12 cellular contexts compared by ENCODE assay signal in genomic region chr4:13642576-13642975, GRCh38. TPM values are rescaled to one million over a fixed set of nuclear protein-coding genes. Genes with fewer than 3 reads are reported as not detected.
A peak's percentile ranks its signal among the peaks of the same experiment; 100 is the strongest.
DNase-seq lines count a peak whose midpoint lies in the region; ATAC-seq and TF ChIP-seq lines count a peak whose summit lies in the region.
"Had no signal": no experiment of that assay in that cellular context is flagged by ENCODE, and none has a peak within 500 bp of the region (broad histone marks: within the 10 kb centered on the region; RNA-seq: fewer than 3 reads in every experiment).

No MANE protein-coding gene starts in this region.

- no peak overlapping the region for H3K23ac ChIP-seq in mesenchymal stem cell (ENCODE audit: low read length in 2 of 2)

- H2AFZ ChIP-seq in mesenchymal stem cell (ENCODE audit: low read depth, low read length): no peak overlapping the region
- no peak overlapping the region for H2AFZ ChIP-seq in Karpas-422 (ENCODE audit: low read length)

- 36% methylated on average over 1 of the region's 2 CpGs for WGBS in mesenchymal stem cell
- WGBS in esophagus muscularis mucosa: 17% methylated on average over 2 of the region's 2 CpGs

- H2BK5ac ChIP-seq in mesenchymal stem cell (ENCODE audit: low read depth, low read length, poor library complexity, severe bottlenecking): no peak overlapping the region

- H3K79me2 ChIP-seq in Karpas-422 (ENCODE audit: low read length): no peaks in the 10 kb centered on the region

- TF ChIP-seq EP300 in esophagus muscularis mucosa (IDR thresholded peaks at IDR 0.05): no peak

- H3K18ac ChIP-seq in mesenchymal stem cell (ENCODE audit: low read depth in 1 of 2, low read length in 2 of 2): no peak overlapping the region

- H3K27ac ChIP-seq in mesenchymal stem cell (ENCODE audit: low read length, poor library complexity, severe bottlenecking) (no peak overlapping the region), esophagus muscularis mucosa (replicated peaks in 1 of 4) (peak overlapping the region in 1 of 4 donors; percentile 8), Karpas-422 (ENCODE audit: low read length) (no peak overlapping the region)
- H3K27ac ChIP-seq: BLaER1 had no signal

- no peak overlapping the region for H4K8ac ChIP-seq in mesenchymal stem cell (ENCODE audit: low read length)

- no peak overlapping the region for H2BK120ac ChIP-seq in mesenchymal stem cell (ENCODE audit: low read depth, low read length)

- H3K27me3 ChIP-seq in mesenchymal stem cell (ENCODE audit: control insufficient read depth in 1 of 2, insufficient read depth in 1 of 2, low read length in 2 of 2): no peaks in the 10 kb centered on the region
- H3K27me3 ChIP-seq in esophagus muscularis mucosa: no peaks in the 10 kb centered on the region
- no peaks in the 10 kb centered on the region for H3K27me3 ChIP-seq in Karpas-422 (ENCODE audit: low read length)
- H3K27me3 ChIP-seq: BLaER1 had no signal

- no peak for TF ChIP-seq CTCF in choroid plexus epithelial cell (conservative IDR thresholded peaks at IDR 0.05; ENCODE audit: low read depth, low read length)
- TF ChIP-seq CTCF in esophagus muscularis mucosa (IDR thresholded peaks at IDR 0.05): no peak

- intact Hi-C loops in esophagus muscularis mucosa (cut with DNase I): no loop called here

- H3K4me2 ChIP-seq in mesenchymal stem cell (ENCODE audit: low read length, poor library complexity, severe bottlenecking) (no peak overlapping the region), Karpas-422 (ENCODE audit: low read depth, low read length, poor library complexity, severe bottlenecking) (no peak overlapping the region)
- H3K4me2 ChIP-seq: BLaER1, smooth muscle cell had no signal

- H3K4me3 ChIP-seq in choroid plexus epithelial cell (ENCODE audit: low read depth, low read length) (no peak overlapping the region), mesenchymal stem cell (ENCODE audit: insufficient read depth in 1 of 2, low read depth in 1 of 2, low read length in 2 of 2) (peak overlapping the region in 1 of 2 experiments; percentile 60), esophagus muscularis mucosa (no peak overlapping the region), Karpas-422 (ENCODE audit: low read length) (no peak overlapping the region)
- H3K4me3 ChIP-seq: BLaER1, smooth muscle cell had no signal

- no peaks in the 10 kb centered on the region for H4K20me1 ChIP-seq in Karpas-422 (ENCODE audit: insufficient read depth, low read depth, low read length)
- H4K20me1 ChIP-seq: BLaER1 had no signal

- no peak overlapping the region for H3K4ac ChIP-seq in mesenchymal stem cell (ENCODE audit: low read depth in 1 of 2, low read length in 2 of 2)

- H2BK12ac ChIP-seq in mesenchymal stem cell (ENCODE audit: low read length in 2 of 2): no peak overlapping the region

- H3K9ac ChIP-seq in mesenchymal stem cell (ENCODE audit: low read length): peak overlapping the region; percentile 62
- H3K9ac ChIP-seq in Karpas-422 (ENCODE audit: low read length): no peak overlapping the region
- H3K9ac ChIP-seq: BLaER1 had no signal

- no peak overlapping the region for H2AK5ac ChIP-seq in mesenchymal stem cell (ENCODE audit: low read length, severe bottlenecking)

- no peak for TF ChIP-seq POLR2A in esophagus muscularis mucosa (IDR thresholded peaks at IDR 0.05; ENCODE audit: low read depth)

- H3K9me2 ChIP-seq in Karpas-422 (replicated peaks; ENCODE audit: insufficient read depth, low read length): no peaks in the 10 kb centered on the region

- H2BK15ac ChIP-seq in mesenchymal stem cell (ENCODE audit: low read depth, poor library complexity, severe bottlenecking): no peak overlapping the region

- H3K14ac ChIP-seq in mesenchymal stem cell (ENCODE audit: low read length in 2 of 2): no peak overlapping the region

- H4K91ac ChIP-seq in mesenchymal stem cell (ENCODE audit: low read length): no peak overlapping the region

- H3K4me1 ChIP-seq in mesenchymal stem cell (ENCODE audit: control insufficient read depth, insufficient read depth, low read depth, low read length) (no peaks in the 10 kb centered on the region), esophagus muscularis mucosa (peaks cover 15 to 36% (median 25%) of the 10 kb centered on the region in 4 donors), Karpas-422 (ENCODE audit: low read length) (no peaks in the 10 kb centered on the region)
- H3K4me1 ChIP-seq: BLaER1 had no signal

- H3K36me3 ChIP-seq in mesenchymal stem cell (ENCODE audit: control insufficient read depth in 1 of 2, insufficient read depth in 2 of 2, low read depth in 1 of 2, low read length in 2 of 2) (no peaks in the 10 kb centered on the region), esophagus muscularis mucosa (no peaks in the 10 kb centered on the region), Karpas-422 (ENCODE audit: insufficient read depth, low read length) (no peaks in the 10 kb centered on the region)
- H3K36me3 ChIP-seq: BLaER1 had no signal

- DNase-seq in Ammon's horn (ENCODE audit: low spot score) (peak; percentile 57), MV-4-11 (lab: John Stamatoyannopoulos, UW) (peak; percentile 29), choroid plexus epithelial cell (ENCODE audit: low read depth) (peak; percentile 85), mesenchymal stem cell (peak; percentile 40), esophagus muscularis mucosa (ENCODE audit: extremely low spot score) (no peak), Karpas-422 (no peak)
- DNase-seq in activated CD4-positive, CD25-positive, alpha-beta regulatory T cell (lab: John Stamatoyannopoulos, UW): no peak
- DNase-seq: activated CD4-positive, alpha-beta T cell treated with anti-CD3 and anti-CD28 coated beads, Interleukin-2, amount 50 U/mL, for 48 hours; NCI-H1048 had no signal

- H3K9me3 ChIP-seq in mesenchymal stem cell (ENCODE audit: control insufficient read depth, low read length) (no peaks in the 10 kb centered on the region), esophagus muscularis mucosa (no peaks in the 10 kb centered on the region), Karpas-422 (ENCODE audit: low read length) (no peaks in the 10 kb centered on the region)
- H3K9me3 ChIP-seq: BLaER1 had no signal

- no peak for ATAC-seq in GM18519 (IDR thresholded peaks at IDR 0.05; ENCODE audit: low FRiP score, unreplicated experiment)

- H3K79me1 ChIP-seq in mesenchymal stem cell (replicated peaks; ENCODE audit: low read length, poor library complexity, severe bottlenecking): no peaks in the 10 kb centered on the region

RNA-seq across cellular contexts. Expression of gene BOD1L1, which starts 15.1 kb away (rescaled TPM):
- 17.5 TPM for polyA plus RNA-seq in mesenchymal stem cell (2013, experiment 1 of 2)
- polyA plus RNA-seq in mesenchymal stem cell (2013, experiment 2 of 2): 15.9 TPM
- total RNA-seq in esophagus muscularis mucosa: 10 to 100 TPM; 30.3 to 39.8 (median 34.8) TPM
- total RNA-seq in Karpas-422 (2014; rRNA removed; shearing (Covaris generic); ENCODE audit: low replicate concordance): 37.3 and 40.6 TPM in 2 replicates

Comparison
In these comparisons a context has a peak if more than half of its experiments do, and no peak if none do; other contexts are left out.
1. DNase-seq: peak in Ammon's horn (single experiment), MV-4-11 (single experiment), choroid plexus epithelial cell (single experiment) and mesenchymal stem cell (single experiment); none in esophagus muscularis mucosa (single experiment), Karpas-422 (single experiment) and activated CD4-positive, CD25-positive, alpha-beta regulatory T cell (0 of 4).